ENCODE assay signal across 29 cellular contexts in genomic region chr3:105014631-105015030, GRCh38.
DNase-seq lines count a peak whose midpoint lies in the region; ATAC-seq and TF ChIP-seq lines count a peak whose summit lies in the region.
"Had no signal": no experiment of that assay in that cellular context is flagged by ENCODE, and none has a peak within 500 bp of the region (broad histone marks: within the 10 kb centered on the region; RNA-seq: fewer than 3 reads in every experiment).

No MANE protein-coding gene starts in this region.

- no peak overlapping the region for H4K8ac ChIP-seq in mesendoderm (ENCODE audit: low read depth, low read length)

- POLR2A ChIA-PET in PC-3 (lab: Charles Lee; ENCODE audit: unreplicated experiment), result interaction anchor here (0.6 kb wide), 1 partner anchor 367 kb away, joined by 7 read pairs; no protein-coding TSS in a partner anchor

- no peak overlapping the region for H3K27ac Mint-ChIP-seq in stimulated activated naive B cell treated with anti-CD40 and anti-IgM and Interleukin-4, amounts not matched to agents 10 μg/mL and 1 μg/mL and 100 μg/mL, for 72 hours
- H3K27ac Mint-ChIP-seq: activated naive CD4-positive, alpha-beta T cell treated with anti-CD3 and anti-CD28 coated beads, Interleukin-2, amount 50 U/mL, for 72 hours; activated T-helper 17 cell treated with anti-CD3 and anti-CD28 coated beads, Interleukin-2, amount 50 U/mL, for 72 hours had no signal

- H3K27ac ChIP-seq in PC-3 (ENCODE audit: low read length) (no peak overlapping the region), fibroblast of lung (ENCODE audit: insufficient read depth, low read length) (no peak overlapping the region), mesendoderm (ENCODE audit: low read depth, low read length) (no peak overlapping the region)
- H3K27ac ChIP-seq: HL-60, neutrophil, psoas muscle, skin epidermis, upper lobe of left lung had no signal

- no peak overlapping the region for H4K5ac ChIP-seq in mesendoderm (ENCODE audit: low read length)

- H4K20me1 ChIP-seq in PC-3 (ENCODE audit: low read length) (no peaks in the 10 kb centered on the region), fibroblast of lung (ENCODE audit: control insufficient read depth, extremely low read depth, insufficient read depth, low read length) (no peaks in the 10 kb centered on the region)

- H3F3A ChIP-seq in PC-3 (ENCODE audit: low read length, unreplicated experiment), result no peaks in the 10 kb centered on the region

- TF ChIP-seq CTCF in PC-3 (conservative IDR thresholded peaks at IDR 0.05; ENCODE audit: low read depth, low read length) (no peak), fibroblast of lung (conservative IDR thresholded peaks at IDR 0.05 in 1 of 2, IDR thresholded peaks at IDR 0.05 in 1 of 2; ENCODE audit: low read depth in 1 of 2, low read length in 2 of 2) (no peak)

- H2AFZ ChIP-seq in PC-3 (ENCODE audit: low read length), result no peak overlapping the region
- no peak overlapping the region for H2AFZ ChIP-seq in fibroblast of lung (ENCODE audit: low read length)

- H3K4me2 ChIP-seq in PC-3 (ENCODE audit: low read length) (peak overlapping the region; percentile 13; the same call in 1 of the 2 replicates), fibroblast of lung (ENCODE audit: extremely low read depth, insufficient read depth, low read length) (no peak overlapping the region), mesendoderm (ENCODE audit: low read length) (no peak overlapping the region)

- H3K36me3 ChIP-seq in PC-3 (ENCODE audit: low read depth, low read length), result no peaks in the 10 kb centered on the region
- no peaks in the 10 kb centered on the region for H3K36me3 ChIP-seq in fibroblast of lung (ENCODE audit: control insufficient read depth, insufficient read depth, low read length)
- no peaks in the 10 kb centered on the region for H3K36me3 ChIP-seq in mesendoderm (ENCODE audit: control insufficient read depth, insufficient read depth, low read length)
- H3K36me3 ChIP-seq: neutrophil, upper lobe of left lung had no signal

- peak overlapping the region; percentile 85 for H2BK15ac ChIP-seq in mesendoderm (replicated peaks; ENCODE audit: low read depth)

- no peak overlapping the region for H2AK5ac ChIP-seq in mesendoderm (ENCODE audit: low read length)

- no peak overlapping the region for H3K4me3 Mint-ChIP-seq in stimulated activated naive B cell treated with anti-CD40 and anti-IgM and Interleukin-4, amounts not matched to agents 10 μg/mL and 1 μg/mL and 100 μg/mL, for 72 hours
- H3K4me3 Mint-ChIP-seq: activated T-helper 17 cell treated with anti-CD3 and anti-CD28 coated beads, Interleukin-2, amount 50 U/mL, for 72 hours had no signal

- H3K4ac ChIP-seq in mesendoderm (ENCODE audit: low read depth, low read length), result no peak overlapping the region

- H3K9ac ChIP-seq in PC-3 (ENCODE audit: low read length), result no peak overlapping the region
- no peak overlapping the region for H3K9ac ChIP-seq in fibroblast of lung (ENCODE audit: insufficient read depth, low read length)
- H3K9ac ChIP-seq in mesendoderm (ENCODE audit: low read length), result no peak overlapping the region

- peaks cover 18% of the 10 kb centered on the region for H3K4me1 ChIP-seq in PC-3 (ENCODE audit: insufficient read depth, low read length)
- H3K4me1 ChIP-seq in fibroblast of lung (ENCODE audit: control insufficient read depth, extremely low read depth, insufficient read depth, low read length), result no peaks in the 10 kb centered on the region
- H3K4me1 ChIP-seq in mesendoderm (ENCODE audit: control insufficient read depth, low read depth, low read length), result no peaks in the 10 kb centered on the region
- H3K4me1 ChIP-seq: psoas muscle, upper lobe of left lung had no signal

- H3K27me3 Mint-ChIP-seq in stimulated activated naive B cell treated with anti-CD40 and anti-IgM and Interleukin-4, amounts not matched to agents 10 μg/mL and 1 μg/mL and 100 μg/mL, for 72 hours, result no peaks in the 10 kb centered on the region
- H3K27me3 Mint-ChIP-seq: activated T-helper 17 cell treated with anti-CD3 and anti-CD28 coated beads, Interleukin-2, amount 50 U/mL, for 72 hours had no signal

- H3K23ac ChIP-seq in mesendoderm (ENCODE audit: low read length), result no peak overlapping the region

- no peaks in the 10 kb centered on the region for H3K36me3 Mint-ChIP-seq in stimulated activated naive B cell treated with anti-CD40 and anti-IgM and Interleukin-4, amounts not matched to agents 10 μg/mL and 1 μg/mL and 100 μg/mL, for 72 hours
- H3K36me3 Mint-ChIP-seq: activated naive CD4-positive, alpha-beta T cell treated with anti-CD3 and anti-CD28 coated beads, Interleukin-2, amount 50 U/mL, for 72 hours had no signal

- DNase-seq in EH (ENCODE audit: low read depth) (peak; percentile 48), PC-3 (peak; percentile 69), fibroblast of lung (ENCODE audit: low read depth in 2 of 2) (peak; percentile 27 to 35), mesendoderm (no peak), DMS 273 (lab: John Stamatoyannopoulos, UW; ENCODE audit: unreplicated experiment) (no peak)
- DNase-seq in stimulated activated CD8-positive, alpha-beta memory T cell treated with anti-CD3 and anti-CD28 coated beads, Interleukin-4, amount 100 ng/mL, for 48 hours, result no peak
- no peak for DNase-seq in stimulated activated naive B cell treated with anti-CD40 and anti-IgM and Interleukin-4, amounts not matched to agents 10 μg/mL and 1 μg/mL and 100 μg/mL, for 72 hours
- DNase-seq: activated CD4-positive, alpha-beta T cell treated with anti-CD3 and anti-CD28 coated beads, Interleukin-2, amount 50 U/mL, for 48 hours; activated CD4-positive, CD25-positive, alpha-beta regulatory T cell; activated CD8-positive, alpha-beta memory T cell treated with anti-CD3 and anti-CD28 coated beads, Interleukin-2, amount 50 U/mL, for 4 hours; DMS79; effector memory CD4-positive, alpha-beta T cell; H7; mammary epithelial cell; MM.1S; NCI-H2171; NCI-H524; NK-92 treated with Interleukin-12 subunit alpha and Interleukin-12 subunit beta, amount 100 ng/mL, for 24 hours; psoas muscle; SHP77; substantia nigra; T1000; upper lobe of left lung had no signal

- H3K4me1 Mint-ChIP-seq in stimulated activated naive B cell treated with anti-CD40 and anti-IgM and Interleukin-4, amounts not matched to agents 10 μg/mL and 1 μg/mL and 100 μg/mL, for 72 hours, result no peaks in the 10 kb centered on the region
- H3K4me1 Mint-ChIP-seq: activated T-helper 17 cell treated with anti-CD3 and anti-CD28 coated beads, Interleukin-2, amount 50 U/mL, for 72 hours had no signal

- H3K79me2 ChIP-seq in PC-3 (ENCODE audit: low read length) (no peaks in the 10 kb centered on the region), fibroblast of lung (ENCODE audit: control insufficient read depth, insufficient read depth, low read length) (no peaks in the 10 kb centered on the region), mesendoderm (ENCODE audit: control insufficient read depth, insufficient read depth, low read length) (no peaks in the 10 kb centered on the region)

- H3K9me2 ChIP-seq in PC-3 (replicated peaks; ENCODE audit: low read length), result no peaks in the 10 kb centered on the region

- no TSS peak for BruUV-seq in PC-3 (replicated peaks; lab: Mats Ljungman, UMichigan)

- H3K79me1 ChIP-seq in mesendoderm (ENCODE audit: low read length), result no peaks in the 10 kb centered on the region

- no peak overlapping the region for H2BK5ac ChIP-seq in mesendoderm (ENCODE audit: low read length)

- H3K27me3 ChIP-seq in PC-3 (ENCODE audit: low read length) (no peaks in the 10 kb centered on the region), fibroblast of lung (ENCODE audit: control insufficient read depth, insufficient read depth, low read length) (no peaks in the 10 kb centered on the region), mesendoderm (ENCODE audit: insufficient read depth, low read length, poor library complexity) (no peaks in the 10 kb centered on the region)
- H3K27me3 ChIP-seq: neutrophil, upper lobe of left lung had no signal

- no peak overlapping the region for H3K56ac ChIP-seq in mesendoderm (ENCODE audit: low read length)

- intact Hi-C loops in PC-3 (cut with micrococcal nuclease), result loop anchor here (2.0 to 5.0 kb wide), 3 partner anchors 47 to 387 kb away; no protein-coding TSS in a partner anchor

- H2BK120ac ChIP-seq in mesendoderm (ENCODE audit: low read depth, low read length), result no peak overlapping the region

- H3K9me3 Mint-ChIP-seq in stimulated activated naive B cell treated with anti-CD40 and anti-IgM and Interleukin-4, amounts not matched to agents 10 μg/mL and 1 μg/mL and 100 μg/mL, for 72 hours, result peaks cover under 1% of the 10 kb centered on the region in 2 donors
- H3K9me3 Mint-ChIP-seq: activated T-helper 17 cell treated with anti-CD3 and anti-CD28 coated beads, Interleukin-2, amount 50 U/mL, for 72 hours had no signal

- H3K9me3 ChIP-seq in PC-3 (ENCODE audit: low read length) (no peaks in the 10 kb centered on the region), fibroblast of lung (ENCODE audit: control insufficient read depth, insufficient read depth, low read depth, low read length) (no peaks in the 10 kb centered on the region)
- H3K9me3 ChIP-seq: neutrophil, psoas muscle, upper lobe of left lung had no signal

- no CpG with 5 or more reads among the region's 1 CpG for WGBS in mesendoderm (ENCODE audit: extremely low coverage, insufficient coverage, low lambda C conversion rate)

- ATAC-seq in PC-3, result peak; percentile 98
- ATAC-seq in stimulated activated naive B cell treated with anti-CD40 and anti-IgM and Interleukin-4, amounts not matched to agents 10 μg/mL and 1 μg/mL and 100 μg/mL, for 72 hours (replicated peaks), result no peak
- ATAC-seq in GM19023 (IDR thresholded peaks at IDR 0.05; ENCODE audit: unreplicated experiment), result no peak
- ATAC-seq: activated naive CD4-positive, alpha-beta T cell treated with anti-CD3 and anti-CD28 coated beads, Interleukin-2, amount 50 U/mL, for 72 hours; activated T-helper 17 cell treated with anti-CD3 and anti-CD28 coated beads, Interleukin-2, amount 50 U/mL, for 72 hours; psoas muscle had no signal

- no peak overlapping the region for H3K4me3 ChIP-seq in PC-3 (ENCODE audit: low read length)
- H3K4me3 ChIP-seq in fibroblast of lung (replicated peaks in 1 of 4; ENCODE audit: control extremely low read depth in 1 of 4, insufficient read depth in 1 of 4, low read depth in 3 of 4, low read length in 4 of 4), result no peak overlapping the region
- H3K4me3 ChIP-seq in mesendoderm (ENCODE audit: low read length), result no peak overlapping the region
- H3K4me3 ChIP-seq: psoas muscle, skin epidermis, upper lobe of left lung had no signal

- CTCF ChIA-PET in PC-3 (lab: Charles Lee), result no interaction called here

- H3K18ac ChIP-seq in mesendoderm (ENCODE audit: low read length), result no peak overlapping the region

Comparison
In these comparisons a context has a peak if more than half of its experiments do, and no peak if none do; other contexts are left out.
1. DNase-seq: peak in EH (single experiment), PC-3 (single experiment) and fibroblast of lung (2 of 2); none in mesendoderm (single experiment), stimulated activated CD8-positive, alpha-beta memory T cell treated with anti-CD3 and anti-CD28 coated beads, Interleukin-4, amount 100 ng/mL, for 48 hours (single experiment), stimulated activated naive B cell treated with anti-CD40 and anti-IgM and Interleukin-4, amounts not matched to agents 10 μg/mL and 1 μg/mL and 100 μg/mL, for 72 hours (single experiment) and DMS 273 (single experiment).